ENCODE assay signal across 1 cellular context in the genomic region with DNA sequence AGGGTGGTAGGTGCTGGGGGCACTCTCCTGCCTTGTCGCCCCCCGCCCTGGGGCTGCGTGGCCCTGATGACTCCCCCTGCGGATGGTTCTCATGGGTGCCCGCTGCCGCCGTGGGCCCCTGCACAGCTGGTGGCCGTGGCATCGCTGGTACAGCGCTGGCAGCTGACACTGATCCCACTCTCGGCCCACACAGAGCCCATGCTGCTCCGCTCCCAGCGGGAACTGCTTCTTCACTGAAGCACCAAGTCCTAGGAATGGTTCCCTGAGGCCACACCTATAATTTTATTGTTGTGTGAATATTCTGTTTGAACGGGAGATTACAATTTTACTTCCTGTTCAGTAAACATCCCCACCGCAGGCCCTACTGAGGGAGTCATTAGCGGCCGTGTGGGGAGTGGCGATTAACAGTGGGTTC.
TF ChIP-seq lines count a peak whose summit lies in the region.

No MANE protein-coding gene starts in this region.

TF ChIP-seq in HEK293, 187 proteins besides CTCF, POLR2A, EP300 and RAD21 (continued from another document and continues in another):
- TF ChIP-seq ZNF501 (tag by site-specific recombination; IDR thresholded peaks at IDR 0.05) (no peak), ZNF19 (tag by site-specific recombination; IDR thresholded peaks at IDR 0.05; ENCODE audit: low read depth) (no peak), ZIC2 (tag by site-specific recombination; IDR thresholded peaks at IDR 0.05) (peak; percentile 93), YY2 (tag by site-specific recombination; IDR thresholded peaks at IDR 0.05) (no peak), KLF1 (tag by site-specific recombination; IDR thresholded peaks at IDR 0.05) (peak; percentile 45), TRIM28 (IDR thresholded peaks at IDR 0.05; ENCODE audit: borderline replicate concordance, low read length) (0 out of 2 replicates have a peak, but pooled peaks have one; percentile 27), ZSCAN16 (tag by site-specific recombination; IDR thresholded peaks at IDR 0.05) (no peak), ZNF24 (tag by site-specific recombination; IDR thresholded peaks at IDR 0.05) (0 out of 2 replicates have a peak, but pooled peaks have one; percentile 53), ZNF354C (tag by site-specific recombination; IDR thresholded peaks at IDR 0.05; ENCODE audit: borderline replicate concordance, low read depth) (no peak), ZNF707 (tag by site-specific recombination; IDR thresholded peaks at IDR 0.05) (no peak), ZNF777 (tag by site-specific recombination; IDR thresholded peaks at IDR 0.05; ENCODE audit: borderline replicate concordance) (no peak), EGR2 (tag by site-specific recombination; IDR thresholded peaks at IDR 0.05; ENCODE audit: low read depth) (peak; percentile 66), ZNF335 (tag by site-specific recombination; conservative IDR thresholded peaks at IDR 0.05) (no peak), ZNF76 (tag by site-specific recombination; IDR thresholded peaks at IDR 0.05; ENCODE audit: borderline replicate concordance, low read depth) (no peak), ZNF600 (tag by site-specific recombination; IDR thresholded peaks at IDR 0.05) (peak; percentile 56; the same call in 1 of the 2 replicates), ZNF747 (tag by site-specific recombination; IDR thresholded peaks at IDR 0.05) (no peak), ZNF585B (tag by site-specific recombination; IDR thresholded peaks at IDR 0.05) (no peak), ZNF658 (tag by site-specific recombination; IDR thresholded peaks at IDR 0.05) (no peak), ZNF366 (tag by site-specific recombination; conservative IDR thresholded peaks at IDR 0.05) (no peak), BCL11A (tag by site-specific recombination; IDR thresholded peaks at IDR 0.05; ENCODE audit: low read depth) (0 out of 2 replicates have a peak, but pooled peaks have one; percentile 43), ZEB2 (tag by site-specific recombination; IDR thresholded peaks at IDR 0.05) (peak; percentile 40; the same call in 1 of the 2 replicates), ZNF423 (tag by site-specific recombination; IDR thresholded peaks at IDR 0.05) (peak; percentile 75), ZNF555 (tag by site-specific recombination; conservative IDR thresholded peaks at IDR 0.05) (no peak), ZNF169 (tag by site-specific recombination; IDR thresholded peaks at IDR 0.05) (no peak), KLF10 (tag by site-specific recombination; IDR thresholded peaks at IDR 0.05) (0 out of 2 replicates have a peak, but pooled peaks have one; percentile 23), ZNF791 (tag by site-specific recombination; IDR thresholded peaks at IDR 0.05) (no peak), ZNF785 (tag by site-specific recombination; IDR thresholded peaks at IDR 0.05) (no peak), ZNF10 (tag by site-specific recombination; IDR thresholded peaks at IDR 0.05) (no peak), ZNF394 (tag by site-specific recombination; IDR thresholded peaks at IDR 0.05; ENCODE audit: borderline replicate concordance) (0 out of 2 replicates have a peak, but pooled peaks have one; percentile 17), GLIS2 (tag by site-specific recombination; IDR thresholded peaks at IDR 0.05) (peak; percentile 65), SCRT2 (tag by site-specific recombination; IDR thresholded peaks at IDR 0.05) (no peak), HOXD13 (CRISPR knock-in tag; IDR thresholded peaks at IDR 0.05; ENCODE audit: borderline replicate concordance) (no peak), ZBTB1 (tag by site-specific recombination; IDR thresholded peaks at IDR 0.05) (no peak), ZNF248 (tag by site-specific recombination; IDR thresholded peaks at IDR 0.05) (no peak), ZNF221 (tag by site-specific recombination; IDR thresholded peaks at IDR 0.05; ENCODE audit: borderline replicate concordance) (no peak)
- TF ChIP-seq, protein P1, sequence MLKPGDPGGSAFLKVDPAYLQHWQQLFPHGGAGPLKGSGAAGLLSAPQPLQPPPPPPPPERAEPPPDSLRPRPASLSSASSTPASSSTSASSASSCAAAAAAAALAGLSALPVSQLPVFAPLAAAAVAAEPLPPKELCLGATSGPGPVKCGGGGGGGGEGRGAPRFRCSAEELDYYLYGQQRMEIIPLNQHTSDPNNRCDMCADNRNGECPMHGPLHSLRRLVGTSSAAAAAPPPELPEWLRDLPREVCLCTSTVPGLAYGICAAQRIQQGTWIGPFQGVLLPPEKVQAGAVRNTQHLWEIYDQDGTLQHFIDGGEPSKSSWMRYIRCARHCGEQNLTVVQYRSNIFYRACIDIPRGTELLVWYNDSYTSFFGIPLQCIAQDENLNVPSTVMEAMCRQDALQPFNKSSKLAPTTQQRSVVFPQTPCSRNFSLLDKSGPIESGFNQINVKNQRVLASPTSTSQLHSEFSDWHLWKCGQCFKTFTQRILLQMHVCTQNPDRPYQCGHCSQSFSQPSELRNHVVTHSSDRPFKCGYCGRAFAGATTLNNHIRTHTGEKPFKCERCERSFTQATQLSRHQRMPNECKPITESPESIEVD (tag by site-specific recombination; IDR thresholded peaks at IDR 0.05): peak; percentile 81
- TF ChIP-seq, protein P2, sequence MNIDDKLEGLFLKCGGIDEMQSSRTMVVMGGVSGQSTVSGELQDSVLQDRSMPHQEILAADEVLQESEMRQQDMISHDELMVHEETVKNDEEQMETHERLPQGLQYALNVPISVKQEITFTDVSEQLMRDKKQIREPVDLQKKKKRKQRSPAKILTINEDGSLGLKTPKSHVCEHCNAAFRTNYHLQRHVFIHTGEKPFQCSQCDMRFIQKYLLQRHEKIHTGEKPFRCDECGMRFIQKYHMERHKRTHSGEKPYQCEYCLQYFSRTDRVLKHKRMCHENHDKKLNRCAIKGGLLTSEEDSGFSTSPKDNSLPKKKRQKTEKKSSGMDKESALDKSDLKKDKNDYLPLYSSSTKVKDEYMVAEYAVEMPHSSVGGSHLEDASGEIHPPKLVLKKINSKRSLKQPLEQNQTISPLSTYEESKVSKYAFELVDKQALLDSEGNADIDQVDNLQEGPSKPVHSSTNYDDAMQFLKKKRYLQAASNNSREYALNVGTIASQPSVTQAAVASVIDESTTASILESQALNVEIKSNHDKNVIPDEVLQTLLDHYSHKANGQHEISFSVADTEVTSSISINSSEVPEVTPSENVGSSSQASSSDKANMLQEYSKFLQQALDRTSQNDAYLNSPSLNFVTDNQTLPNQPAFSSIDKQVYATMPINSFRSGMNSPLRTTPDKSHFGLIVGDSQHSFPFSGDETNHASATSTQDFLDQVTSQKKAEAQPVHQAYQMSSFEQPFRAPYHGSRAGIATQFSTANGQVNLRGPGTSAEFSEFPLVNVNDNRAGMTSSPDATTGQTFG (tag by site-specific recombination; IDR thresholded peaks at IDR 0.05; ENCODE audit: borderline replicate concordance): no peak
- TF ChIP-seq, protein P3, sequence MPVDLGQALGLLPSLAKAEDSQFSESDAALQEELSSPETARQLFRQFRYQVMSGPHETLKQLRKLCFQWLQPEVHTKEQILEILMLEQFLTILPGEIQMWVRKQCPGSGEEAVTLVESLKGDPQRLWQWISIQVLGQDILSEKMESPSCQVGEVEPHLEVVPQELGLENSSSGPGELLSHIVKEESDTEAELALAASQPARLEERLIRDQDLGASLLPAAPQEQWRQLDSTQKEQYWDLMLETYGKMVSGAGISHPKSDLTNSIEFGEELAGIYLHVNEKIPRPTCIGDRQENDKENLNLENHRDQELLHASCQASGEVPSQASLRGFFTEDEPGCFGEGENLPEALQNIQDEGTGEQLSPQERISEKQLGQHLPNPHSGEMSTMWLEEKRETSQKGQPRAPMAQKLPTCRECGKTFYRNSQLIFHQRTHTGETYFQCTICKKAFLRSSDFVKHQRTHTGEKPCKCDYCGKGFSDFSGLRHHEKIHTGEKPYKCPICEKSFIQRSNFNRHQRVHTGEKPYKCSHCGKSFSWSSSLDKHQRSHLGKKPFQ (tag by site-specific recombination; IDR thresholded peaks at IDR 0.05): peak; percentile 93
- TF ChIP-seq, protein P4, sequence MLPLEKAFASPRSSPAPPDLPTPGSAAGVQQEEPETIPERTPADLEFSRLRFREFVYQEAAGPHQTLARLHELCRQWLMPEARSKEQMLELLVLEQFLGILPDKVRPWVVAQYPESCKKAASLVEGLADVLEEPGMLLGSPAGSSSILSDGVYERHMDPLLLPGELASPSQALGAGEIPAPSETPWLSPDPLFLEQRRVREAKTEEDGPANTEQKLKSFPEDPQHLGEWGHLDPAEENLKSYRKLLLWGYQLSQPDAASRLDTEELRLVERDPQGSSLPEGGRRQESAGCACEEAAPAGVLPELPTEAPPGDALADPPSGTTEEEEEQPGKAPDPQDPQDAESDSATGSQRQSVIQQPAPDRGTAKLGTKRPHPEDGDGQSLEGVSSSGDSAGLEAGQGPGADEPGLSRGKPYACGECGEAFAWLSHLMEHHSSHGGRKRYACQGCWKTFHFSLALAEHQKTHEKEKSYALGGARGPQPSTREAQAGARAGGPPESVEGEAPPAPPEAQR (tag by site-specific recombination; IDR thresholded peaks at IDR 0.05): no peak
- TF ChIP-seq, protein P5, sequence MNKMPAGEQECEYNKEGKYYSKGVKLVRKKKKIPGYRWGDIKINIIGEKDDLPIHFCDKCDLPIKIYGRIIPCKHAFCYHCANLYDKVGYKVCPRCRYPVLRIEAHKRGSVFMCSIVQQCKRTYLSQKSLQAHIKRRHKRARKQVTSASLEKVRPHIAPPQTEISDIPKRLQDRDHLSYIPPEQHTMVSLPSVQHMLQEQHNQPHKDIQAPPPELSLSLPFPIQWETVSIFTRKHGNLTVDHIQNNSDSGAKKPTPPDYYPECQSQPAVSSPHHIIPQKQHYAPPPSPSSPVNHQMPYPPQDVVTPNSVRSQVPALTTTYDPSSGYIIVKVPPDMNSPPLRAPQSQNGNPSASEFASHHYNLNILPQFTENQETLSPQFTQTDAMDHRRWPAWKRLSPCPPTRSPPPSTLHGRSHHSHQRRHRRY (tag by site-specific recombination; IDR thresholded peaks at IDR 0.05): no peak
- TF ChIP-seq, protein P6, sequence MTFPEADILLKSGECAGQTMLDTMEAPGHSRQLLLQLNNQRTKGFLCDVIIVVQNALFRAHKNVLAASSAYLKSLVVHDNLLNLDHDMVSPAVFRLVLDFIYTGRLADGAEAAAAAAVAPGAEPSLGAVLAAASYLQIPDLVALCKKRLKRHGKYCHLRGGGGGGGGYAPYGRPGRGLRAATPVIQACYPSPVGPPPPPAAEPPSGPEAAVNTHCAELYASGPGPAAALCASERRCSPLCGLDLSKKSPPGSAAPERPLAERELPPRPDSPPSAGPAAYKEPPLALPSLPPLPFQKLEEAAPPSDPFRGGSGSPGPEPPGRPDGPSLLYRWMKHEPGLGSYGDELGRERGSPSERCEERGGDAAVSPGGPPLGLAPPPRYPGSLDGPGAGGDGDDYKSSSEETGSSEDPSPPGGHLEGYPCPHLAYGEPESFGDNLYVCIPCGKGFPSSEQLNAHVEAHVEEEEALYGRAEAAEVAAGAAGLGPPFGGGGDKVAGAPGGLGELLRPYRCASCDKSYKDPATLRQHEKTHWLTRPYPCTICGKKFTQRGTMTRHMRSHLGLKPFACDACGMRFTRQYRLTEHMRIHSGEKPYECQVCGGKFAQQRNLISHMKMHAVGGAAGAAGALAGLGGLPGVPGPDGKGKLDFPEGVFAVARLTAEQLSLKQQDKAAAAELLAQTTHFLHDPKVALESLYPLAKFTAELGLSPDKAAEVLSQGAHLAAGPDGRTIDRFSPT (tag by site-specific recombination; IDR thresholded peaks at IDR 0.05): peak; percentile 85; the same call in 1 of the 2 replicates
- TF ChIP-seq, protein P7, sequence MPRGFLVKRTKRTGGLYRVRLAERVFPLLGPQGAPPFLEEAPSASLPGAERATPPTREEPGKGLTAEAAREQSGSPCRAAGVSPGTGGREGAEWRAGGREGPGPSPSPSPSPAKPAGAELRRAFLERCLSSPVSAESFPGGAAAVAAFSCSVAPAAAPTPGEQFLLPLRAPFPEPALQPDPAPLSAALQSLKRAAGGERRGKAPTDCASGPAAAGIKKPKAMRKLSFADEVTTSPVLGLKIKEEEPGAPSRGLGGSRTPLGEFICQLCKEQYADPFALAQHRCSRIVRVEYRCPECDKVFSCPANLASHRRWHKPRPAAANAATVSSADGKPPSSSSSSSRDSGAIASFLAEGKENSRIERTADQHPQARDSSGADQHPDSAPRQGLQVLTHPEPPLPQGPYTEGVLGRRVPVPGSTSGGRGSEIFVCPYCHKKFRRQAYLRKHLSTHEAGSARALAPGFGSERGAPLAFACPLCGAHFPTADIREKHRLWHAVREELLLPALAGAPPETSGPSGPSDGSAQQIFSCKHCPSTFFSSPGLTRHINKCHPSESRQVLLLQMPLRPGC (tag by site-specific recombination; IDR thresholded peaks at IDR 0.05): no peak
- TF ChIP-seq, protein P8, sequence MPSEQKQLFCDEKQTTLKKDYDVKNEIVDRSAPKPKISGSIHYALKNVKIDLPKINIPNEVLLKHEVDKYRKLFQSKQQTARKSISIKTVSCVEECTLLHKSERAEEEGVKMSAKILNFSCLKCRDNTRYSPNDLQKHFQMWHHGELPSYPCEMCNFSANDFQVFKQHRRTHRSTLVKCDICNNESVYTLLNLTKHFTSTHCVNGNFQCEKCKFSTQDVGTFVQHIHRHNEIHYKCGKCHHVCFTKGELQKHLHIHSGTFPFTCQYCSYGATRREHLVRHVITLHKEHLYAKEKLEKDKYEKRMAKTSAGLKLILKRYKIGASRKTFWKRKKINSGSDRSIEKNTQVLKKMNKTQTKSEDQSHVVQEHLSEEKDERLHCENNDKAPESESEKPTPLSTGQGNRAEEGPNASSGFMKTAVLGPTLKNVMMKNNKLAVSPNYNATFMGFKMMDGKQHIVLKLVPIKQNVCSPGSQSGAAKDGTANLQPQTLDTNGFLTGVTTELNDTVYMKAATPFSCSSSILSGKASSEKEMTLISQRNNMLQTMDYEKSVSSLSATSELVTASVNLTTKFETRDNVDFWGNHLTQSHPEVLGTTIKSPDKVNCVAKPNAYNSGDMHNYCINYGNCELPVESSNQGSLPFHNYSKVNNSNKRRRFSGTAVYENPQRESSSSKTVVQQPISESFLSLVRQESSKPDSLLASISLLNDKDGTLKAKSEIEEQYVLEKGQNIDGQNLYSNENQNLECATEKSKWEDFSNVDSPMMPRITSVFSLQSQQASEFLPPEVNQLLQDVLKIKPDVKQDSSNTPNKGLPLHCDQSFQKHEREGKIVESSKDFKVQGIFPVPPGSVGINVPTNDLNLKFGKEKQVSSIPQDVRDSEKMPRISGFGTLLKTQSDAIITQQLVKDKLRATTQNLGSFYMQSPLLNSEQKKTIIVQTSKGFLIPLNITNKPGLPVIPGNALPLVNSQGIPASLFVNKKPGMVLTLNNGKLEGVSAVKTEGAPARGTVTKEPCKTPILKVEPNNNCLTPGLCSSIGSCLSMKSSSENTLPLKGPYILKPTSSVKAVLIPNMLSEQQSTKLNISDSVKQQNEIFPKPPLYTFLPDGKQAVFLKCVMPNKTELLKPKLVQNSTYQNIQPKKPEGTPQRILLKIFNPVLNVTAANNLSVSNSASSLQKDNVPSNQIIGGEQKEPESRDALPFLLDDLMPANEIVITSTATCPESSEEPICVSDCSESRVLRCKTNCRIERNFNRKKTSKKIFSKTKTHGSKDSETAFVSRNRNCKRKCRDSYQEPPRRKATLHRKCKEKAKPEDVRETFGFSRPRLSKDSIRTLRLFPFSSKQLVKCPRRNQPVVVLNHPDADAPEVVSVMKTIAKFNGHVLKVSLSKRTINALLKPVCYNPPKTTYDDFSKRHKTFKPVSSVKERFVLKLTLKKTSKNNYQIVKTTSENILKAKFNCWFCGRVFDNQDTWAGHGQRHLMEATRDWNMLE (tag by site-specific recombination; conservative IDR thresholded peaks at IDR 0.05; ENCODE audit: low read depth): no peak
